Comparison of ENCODE assay signal across 8 cellular contexts in the genomic region with DNA sequence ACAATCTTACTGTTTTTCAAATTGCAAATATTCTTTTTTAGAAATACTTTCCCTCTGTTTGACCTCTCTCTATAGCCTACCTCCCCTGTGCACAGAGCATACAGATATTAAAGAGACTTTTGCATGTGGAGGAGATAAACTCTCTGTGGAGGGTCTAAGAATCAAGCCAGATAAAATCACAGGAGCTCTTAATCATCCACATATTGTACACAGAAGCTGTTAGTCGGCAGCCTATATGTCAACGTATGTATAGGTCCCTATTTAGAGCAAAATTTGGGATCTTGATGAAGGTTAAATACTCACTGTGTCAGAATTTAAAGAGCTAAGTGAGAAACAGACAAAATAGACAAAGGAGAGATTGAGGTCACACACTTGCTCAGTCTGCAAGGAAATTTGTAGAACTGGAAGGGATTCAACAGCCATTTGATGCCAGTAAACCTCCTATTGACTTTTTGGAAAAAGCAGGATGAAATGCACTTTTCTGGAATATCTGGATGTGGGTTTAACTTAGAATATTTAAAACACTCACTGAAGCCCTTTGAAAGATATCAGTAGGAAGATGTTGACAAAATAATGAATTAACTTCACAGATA. TPM values are rescaled to one million over a fixed set of nuclear protein-coding genes. Genes with fewer than 3 reads are reported as not detected.
DNase-seq lines count a peak whose midpoint lies in the region; ATAC-seq and TF ChIP-seq lines count a peak whose summit lies in the region.

No MANE protein-coding gene starts in this region.

- peak overlapping the region; percentile 92 for H3K9ac ChIP-seq in neural cell (ENCODE audit: low read length)

- peaks cover 10% of the 10 kb centered on the region for H3K27me3 Mint-ChIP-seq in CD4-positive, CD25-positive, alpha-beta regulatory T cell

- no peak for DNase-seq in CD4-positive, CD25-positive, alpha-beta regulatory T cell
- DNase-seq in NCI-H82 (lab: John Stamatoyannopoulos, UW) (peak; percentile 54), coronary artery (ENCODE audit: low spot score) (no peak), AML-193 (lab: John Stamatoyannopoulos, UW) (no peak), HPDE6-E6E7 (ENCODE audit: extremely low spot score) (no peak), ACHN (no peak), GM19238 (ENCODE audit: insufficient read length, low spot score) (no peak)

- no peak overlapping the region for H3K27ac Mint-ChIP-seq in CD4-positive, CD25-positive, alpha-beta regulatory T cell

- H3K27ac ChIP-seq in CD4-positive, CD25-positive, alpha-beta regulatory T cell (ENCODE audit: insufficient read depth, low read length, poor library complexity, severe bottlenecking) = peak overlapping the region; percentile 99
- H3K27ac ChIP-seq in coronary artery (peak overlapping the region; percentile 99 to 100), neural cell (ENCODE audit: low read length) (peak overlapping the region; percentile 98)

- peak overlapping the region in 2 of 4 donors; percentile 11 to 81 for H3K4me3 Mint-ChIP-seq in CD4-positive, CD25-positive, alpha-beta regulatory T cell

- H3K9me3 Mint-ChIP-seq in CD4-positive, CD25-positive, alpha-beta regulatory T cell = peaks cover 0 to 2% (median 0%) of the 10 kb centered on the region in 7 donors

- TF ChIP-seq EP300 in neural cell (conservative IDR thresholded peaks at IDR 0.05; ENCODE audit: poor library complexity, severe bottlenecking) = no peak

- H3K9me3 ChIP-seq in CD4-positive, CD25-positive, alpha-beta regulatory T cell (ENCODE audit: control insufficient read depth in 2 of 2, low read length in 2 of 2) = no peaks in the 10 kb centered on the region
- H3K9me3 ChIP-seq in neural cell (ENCODE audit: low read length) = no peaks in the 10 kb centered on the region

- TF ChIP-seq CTCF in coronary artery (IDR thresholded peaks at IDR 0.05) (no peak), neural cell (IDR thresholded peaks at IDR 0.05; ENCODE audit: poor library complexity, severe bottlenecking) (no peak)

- H3K9me2 ChIP-seq in neural cell (ENCODE audit: insufficient read depth, low read length) = no peaks in the 10 kb centered on the region

- H3K36me3 ChIP-seq in CD4-positive, CD25-positive, alpha-beta regulatory T cell (ENCODE audit: control insufficient read depth, insufficient read depth, low read length) = no peaks in the 10 kb centered on the region
- H3K36me3 ChIP-seq in neural cell (ENCODE audit: insufficient read depth, low read length) = no peaks in the 10 kb centered on the region

- ATAC-seq in CD4-positive, CD25-positive, alpha-beta regulatory T cell (ENCODE audit: low read depth in 2 of 2) = no peak

- peaks cover 31% of the 10 kb centered on the region for H3K4me1 ChIP-seq in CD4-positive, CD25-positive, alpha-beta regulatory T cell (ENCODE audit: control insufficient read depth, insufficient read depth, low read length, poor library complexity, severe bottlenecking)

- TF ChIP-seq RAD21 in neural cell (conservative IDR thresholded peaks at IDR 0.05) = no peak

- no peaks in the 10 kb centered on the region for H3K79me2 ChIP-seq in neural cell (replicated peaks; ENCODE audit: insufficient read depth, low read length)

- peaks cover 11 to 30% (median 23%) of the 10 kb centered on the region in 4 donors for H3K4me1 Mint-ChIP-seq in CD4-positive, CD25-positive, alpha-beta regulatory T cell

- H3F3A ChIP-seq in neural cell (ENCODE audit: insufficient read depth, low read length, poor library complexity, severe bottlenecking) = peaks cover 7% of the 10 kb centered on the region

- no peak overlapping the region for H2AFZ ChIP-seq in neural cell (ENCODE audit: low read depth, low read length)

- no peak overlapping the region for H3K4me3 ChIP-seq in CD4-positive, CD25-positive, alpha-beta regulatory T cell (ENCODE audit: low read depth, low read length)
- H3K4me3 ChIP-seq in coronary artery (no peak overlapping the region), neural cell (ENCODE audit: low read length) (no peak overlapping the region)

- H3K4me2 ChIP-seq in neural cell (ENCODE audit: low read length) = no peak overlapping the region

- H3K27me3 ChIP-seq in CD4-positive, CD25-positive, alpha-beta regulatory T cell (ENCODE audit: control insufficient read depth, insufficient read depth, low read length) = no peaks in the 10 kb centered on the region
- no peaks in the 10 kb centered on the region for H3K27me3 ChIP-seq in neural cell (ENCODE audit: insufficient read depth, low read depth, low read length)

- H3K36me3 Mint-ChIP-seq in CD4-positive, CD25-positive, alpha-beta regulatory T cell = peaks cover 3% of the 10 kb centered on the region

- in situ Hi-C loops in ACHN (cut with HindIII; ENCODE audit: low pct_ligation_motif_present, low pct_unique_long_range_greater_than_20kb, low sequenced_read_pairs) = no loop called here

- no peaks in the 10 kb centered on the region for H4K20me1 ChIP-seq in neural cell (ENCODE audit: insufficient read depth)

TF ChIP-seq in neural cell, 6 proteins besides CTCF, POLR2A, EP300 and RAD21:
- TF ChIP-seq MXI1 (conservative IDR thresholded peaks at IDR 0.05; ENCODE audit: poor library complexity, severe bottlenecking) (no peak), POLR2AphosphoS5 (IDR thresholded peaks at IDR 0.05) (no peak), EZH2 (IDR thresholded peaks at IDR 0.05; ENCODE audit: borderline replicate concordance, insufficient read depth, low read length, poor library complexity, severe bottlenecking) (no peak), TAF1 (IDR thresholded peaks at IDR 0.05; ENCODE audit: low read depth) (no peak), SMC3 (conservative IDR thresholded peaks at IDR 0.05; ENCODE audit: poor library complexity) (no peak)
- TF ChIP-seq, protein P1, sequence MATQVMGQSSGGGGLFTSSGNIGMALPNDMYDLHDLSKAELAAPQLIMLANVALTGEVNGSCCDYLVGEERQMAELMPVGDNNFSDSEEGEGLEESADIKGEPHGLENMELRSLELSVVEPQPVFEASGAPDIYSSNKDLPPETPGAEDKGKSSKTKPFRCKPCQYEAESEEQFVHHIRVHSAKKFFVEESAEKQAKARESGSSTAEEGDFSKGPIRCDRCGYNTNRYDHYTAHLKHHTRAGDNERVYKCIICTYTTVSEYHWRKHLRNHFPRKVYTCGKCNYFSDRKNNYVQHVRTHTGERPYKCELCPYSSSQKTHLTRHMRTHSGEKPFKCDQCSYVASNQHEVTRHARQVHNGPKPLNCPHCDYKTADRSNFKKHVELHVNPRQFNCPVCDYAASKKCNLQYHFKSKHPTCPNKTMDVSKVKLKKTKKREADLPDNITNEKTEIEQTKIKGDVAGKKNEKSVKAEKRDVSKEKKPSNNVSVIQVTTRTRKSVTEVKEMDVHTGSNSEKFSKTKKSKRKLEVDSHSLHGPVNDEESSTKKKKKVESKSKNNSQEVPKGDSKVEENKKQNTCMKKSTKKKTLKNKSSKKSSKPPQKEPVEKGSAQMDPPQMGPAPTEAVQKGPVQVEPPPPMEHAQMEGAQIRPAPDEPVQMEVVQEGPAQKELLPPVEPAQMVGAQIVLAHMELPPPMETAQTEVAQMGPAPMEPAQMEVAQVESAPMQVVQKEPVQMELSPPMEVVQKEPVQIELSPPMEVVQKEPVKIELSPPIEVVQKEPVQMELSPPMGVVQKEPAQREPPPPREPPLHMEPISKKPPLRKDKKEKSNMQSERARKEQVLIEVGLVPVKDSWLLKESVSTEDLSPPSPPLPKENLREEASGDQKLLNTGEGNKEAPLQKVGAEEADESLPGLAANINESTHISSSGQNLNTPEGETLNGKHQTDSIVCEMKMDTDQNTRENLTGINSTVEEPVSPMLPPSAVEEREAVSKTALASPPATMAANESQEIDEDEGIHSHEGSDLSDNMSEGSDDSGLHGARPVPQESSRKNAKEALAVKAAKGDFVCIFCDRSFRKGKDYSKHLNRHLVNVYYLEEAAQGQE (IDR thresholded peaks at IDR 0.05; ENCODE audit: borderline replicate concordance) = no peak

RNA-seq across cellular contexts. Expression of a gene that starts 4.1 kb away (rescaled TPM):
- 375 TPM for total RNA-seq in CD4-positive, CD25-positive, alpha-beta regulatory T cell
- polyA plus RNA-seq in CD4-positive, CD25-positive, alpha-beta regulatory T cell = 10 to 100 TPM; 21.1 to 36.0 (median 24.2) TPM
- 52.2 and 56.9 TPM in 2 replicates for polyA plus RNA-seq in neural cell
- 104 and 107 TPM in 2 replicates for polyA minus RNA-seq in neural cell
